Comparison of ENCODE assay signal across 8 cellular contexts in genomic region chr7:135801045-135801693, GRCh38. TPM values are rescaled to one million over a fixed set of nuclear protein-coding genes. Genes with fewer than 3 reads are reported as not detected.
DNase-seq lines count a peak whose midpoint lies in the region; ATAC-seq and TF ChIP-seq lines count a peak whose summit lies in the region.

No MANE protein-coding gene starts in this region.

- peak; percentile 66 for TF ChIP-seq CTCF in GM20000 (IDR thresholded peaks at IDR 0.05; ENCODE audit: extremely low read depth, missing control alignments)
- TF ChIP-seq CTCF in brain microvascular endothelial cell (IDR thresholded peaks at IDR 0.05; ENCODE audit: low read depth, low read length, missing control alignments): peak; percentile 75

- H3K4me3 Mint-ChIP-seq in activated CD4-positive, alpha-beta T cell treated with anti-CD3 and anti-CD28 coated beads for 36 hours: no peak overlapping the region

- WGBS in HUES64: 55% methylated on average over 15 of the region's 16 CpGs

- no peaks in the 10 kb centered on the region for H3K36me3 Mint-ChIP-seq in activated CD4-positive, alpha-beta T cell treated with anti-CD3 and anti-CD28 coated beads for 36 hours (ENCODE audit: low read depth)

- intact Hi-C loops in activated CD4-positive, alpha-beta T cell treated with anti-CD3 and anti-CD28 coated beads for 36 hours (cut with DNase I, micrococcal nuclease): loop anchor here (1.0 to 10.0 kb wide), 6 partner anchors 208 to 1652 kb away; no protein-coding TSS in a partner anchor

- H3K9me3 ChIP-seq in HUES64 (ENCODE audit: insufficient read depth, low read depth, low read length) (no peaks in the 10 kb centered on the region), NT2/D1 (ENCODE audit: insufficient read depth, low read length) (no peaks in the 10 kb centered on the region)

- H3K9ac ChIP-seq in HUES64 (ENCODE audit: low read depth, low read length): no peak overlapping the region
- H3K9ac ChIP-seq in NT2/D1 (ENCODE audit: insufficient read length, low read depth): no peak overlapping the region

- no peak overlapping the region for H3K27ac Mint-ChIP-seq in activated CD4-positive, alpha-beta T cell treated with anti-CD3 and anti-CD28 coated beads for 36 hours

- POLR2A ChIA-PET in activated CD4-positive, alpha-beta T cell treated with anti-CD3 and anti-CD28 coated beads for 36 hours (lab: Charles Lee): no interaction called here

- no peaks in the 10 kb centered on the region for H3K9me3 Mint-ChIP-seq in activated CD4-positive, alpha-beta T cell treated with anti-CD3 and anti-CD28 coated beads for 36 hours (ENCODE audit: low read depth)

- H3K27me3 ChIP-seq in HUES64 (ENCODE audit: insufficient read depth, low read length): no peaks in the 10 kb centered on the region
- no peaks in the 10 kb centered on the region for H3K27me3 ChIP-seq in NT2/D1 (ENCODE audit: insufficient read depth, insufficient read length)
- H3K27me3 ChIP-seq in brain microvascular endothelial cell (replicated peaks): no peaks in the 10 kb centered on the region

- H3K4me3 ChIP-seq in HUES64 (ENCODE audit: low read length): peak overlapping the region; percentile 2; the same call in 1 of the 2 replicates
- H3K4me3 ChIP-seq in NT2/D1 (ENCODE audit: insufficient read length, low read depth): no peak overlapping the region
- H3K4me3 ChIP-seq in brain microvascular endothelial cell (ENCODE audit: low read depth, low read length): no peak overlapping the region

- in situ Hi-C loops in brain microvascular endothelial cell (cut with HindIII; ENCODE audit: low pct_ligation_motif_present, low sequenced_read_pairs): no loop called here

- H3K4me1 ChIP-seq in HUES64 (ENCODE audit: insufficient read depth, low read length) (peaks cover 4% of the 10 kb centered on the region; the same call in 1 of the 2 replicates), NT2/D1 (ENCODE audit: insufficient read depth, insufficient read length) (no peaks in the 10 kb centered on the region)

- peak; percentile 23 for DNase-seq in activated CD4-positive, alpha-beta T cell treated with anti-CD3 and anti-CD28 coated beads for 36 hours
- DNase-seq in activated CD4-positive, alpha-beta T cell treated with anti-CD3 and anti-CD28 coated beads for 1 hour: no peak
- DNase-seq in GM20000 (ENCODE audit: low spot score) (peak; percentile 76), NT2/D1 (ENCODE audit: low read depth, low spot score) (peak; percentile 51), brain microvascular endothelial cell (peak; percentile 61), iPS-NIHi7 (ENCODE audit: extremely low spot score) (peak; percentile 84)
- DNase-seq in stimulated activated CD4-positive, alpha-beta T cell treated with anti-CD3 and anti-CD28 coated beads, TNF-alpha, amount 100 ng/mL, for 48 hours (ENCODE audit: low read depth in 3 of 3): peak in 2 of 3 donors; percentile 9 to 28

- peak; percentile 70 for ATAC-seq in activated CD4-positive, alpha-beta T cell treated with anti-CD3 and anti-CD28 coated beads for 36 hours

- CTCF ChIA-PET in activated CD4-positive, alpha-beta T cell treated with anti-CD3 and anti-CD28 coated beads for 36 hours (lab: Charles Lee): interaction anchor here (0.8 to 1.7 kb wide), 11 partner anchors 11 to 351 kb away, joined by 3 to 14 read pairs (median 4); no protein-coding TSS in a partner anchor

- H3K27me3 Mint-ChIP-seq in activated CD4-positive, alpha-beta T cell treated with anti-CD3 and anti-CD28 coated beads for 36 hours: peaks cover 12% of the 10 kb centered on the region

- H3K36me3 ChIP-seq in HUES64 (ENCODE audit: insufficient read depth, low read length) (no peaks in the 10 kb centered on the region), NT2/D1 (ENCODE audit: insufficient read depth, insufficient read length, low read length) (no peaks in the 10 kb centered on the region), brain microvascular endothelial cell (replicated peaks) (no peaks in the 10 kb centered on the region)

- peaks cover 9% of the 10 kb centered on the region for H3K4me1 Mint-ChIP-seq in activated CD4-positive, alpha-beta T cell treated with anti-CD3 and anti-CD28 coated beads for 36 hours

- H3K27ac ChIP-seq in HUES64 (ENCODE audit: low read depth, low read length) (no peak overlapping the region), brain microvascular endothelial cell (no peak overlapping the region)

RNA-seq across cellular contexts. Expression of gene FAM180A, which starts 52.6 kb away (rescaled TPM):
- not detected for total RNA-seq in activated CD4-positive, alpha-beta T cell treated with anti-CD3 and anti-CD28 coated beads for 36 hours
- not detected for polyA plus RNA-seq in HUES64 (2013, experiment 1 of 2)
- not detected for polyA plus RNA-seq in HUES64 (2013, experiment 2 of 2)
